ENCODE assay signal across 9 cellular contexts in the genomic region with DNA sequence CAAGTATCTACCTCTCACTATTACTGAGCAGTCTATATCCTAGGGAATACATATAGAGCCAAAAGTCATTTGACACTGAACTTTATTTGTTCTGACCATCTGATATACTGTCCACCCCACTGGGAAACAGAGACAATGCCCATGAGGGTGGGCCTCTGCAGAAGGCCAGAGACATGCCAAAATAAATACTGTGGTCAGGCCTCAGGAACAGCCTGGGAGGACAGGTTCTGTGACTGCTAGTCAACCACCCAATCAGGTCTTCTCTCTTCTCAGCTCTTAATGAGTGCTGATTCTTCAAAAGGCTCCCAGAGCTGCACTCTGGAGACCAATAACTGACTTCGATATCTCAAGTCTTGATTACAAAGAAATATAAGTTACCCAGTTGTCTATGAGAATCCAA. TPM values are rescaled to one million over a fixed set of nuclear protein-coding genes. Genes with fewer than 3 reads are reported as not detected.
A peak's percentile ranks its signal among the peaks of the same experiment; 100 is the strongest.
DNase-seq lines count a peak whose midpoint lies in the region; ATAC-seq and TF ChIP-seq lines count a peak whose summit lies in the region.
"Had no signal": no experiment of that assay in that cellular context is flagged by ENCODE, and none has a peak within 500 bp of the region (broad histone marks: within the 10 kb centered on the region; RNA-seq: fewer than 3 reads in every experiment).

No MANE protein-coding gene starts in this region.

- no peaks in the 10 kb centered on the region for H3K36me3 ChIP-seq in suprapubic skin

- peaks cover 40% of the 10 kb centered on the region for H3K4me1 ChIP-seq in suprapubic skin

- no peak for TF ChIP-seq POLR2A in suprapubic skin (IDR thresholded peaks at IDR 0.05)

- peak overlapping the region; percentile 92 for H3K27ac ChIP-seq in suprapubic skin

- H3K27ac Mint-ChIP-seq in effector memory CD8-positive, alpha-beta T cell: no peak overlapping the region
- no peak overlapping the region for H3K27ac Mint-ChIP-seq in T-helper 2 cell treated with Interferon-gamma antibody and Interleukin-4, amounts not matched to agents 5 μg/mL and 100 μg/mL, for 36 hours
- H3K27ac Mint-ChIP-seq: activated B cell treated with CpG ODN at 0.5 μM for 24 hours had no signal

- no peaks in the 10 kb centered on the region for H3K27me3 Mint-ChIP-seq in effector memory CD8-positive, alpha-beta T cell
- H3K27me3 Mint-ChIP-seq in T-helper 2 cell treated with Interferon-gamma antibody and Interleukin-4, amounts not matched to agents 5 μg/mL and 100 μg/mL, for 36 hours (ENCODE audit: low read depth): peaks cover 4% of the 10 kb centered on the region
- H3K27me3 Mint-ChIP-seq: activated B cell treated with CpG ODN at 0.5 μM for 24 hours had no signal

- no peaks in the 10 kb centered on the region for H3K36me3 Mint-ChIP-seq in effector memory CD8-positive, alpha-beta T cell (ENCODE audit: insufficient read depth)
- no peaks in the 10 kb centered on the region for H3K36me3 Mint-ChIP-seq in T-helper 2 cell treated with Interferon-gamma antibody and Interleukin-4, amounts not matched to agents 5 μg/mL and 100 μg/mL, for 36 hours (ENCODE audit: low read depth)

- H3K4me3 ChIP-seq in suprapubic skin: peak overlapping the region; percentile 28

- H3K4me3 Mint-ChIP-seq in effector memory CD8-positive, alpha-beta T cell: no peak overlapping the region
- H3K4me3 Mint-ChIP-seq in T-helper 2 cell treated with Interferon-gamma antibody and Interleukin-4, amounts not matched to agents 5 μg/mL and 100 μg/mL, for 36 hours: no peak overlapping the region
- H3K4me3 Mint-ChIP-seq: activated B cell treated with CpG ODN at 0.5 μM for 24 hours had no signal

- no peak for ATAC-seq in HG03045 (IDR thresholded peaks at IDR 0.05; ENCODE audit: unreplicated experiment)
- ATAC-seq in effector memory CD8-positive, alpha-beta T cell (replicated peaks): no peak

- peaks cover 0 to under 1% of the 10 kb centered on the region in 2 donors for H3K4me1 Mint-ChIP-seq in effector memory CD8-positive, alpha-beta T cell (ENCODE audit: low read depth in 2 of 2)
- peaks cover 7% of the 10 kb centered on the region for H3K4me1 Mint-ChIP-seq in T-helper 2 cell treated with Interferon-gamma antibody and Interleukin-4, amounts not matched to agents 5 μg/mL and 100 μg/mL, for 36 hours (ENCODE audit: low read depth)

- TF ChIP-seq CTCF in suprapubic skin (IDR thresholded peaks at IDR 0.05): no peak

- H3K27me3 ChIP-seq in suprapubic skin: no peaks in the 10 kb centered on the region

- WGBS in suprapubic skin: 25% methylated on average over 1 of the region's 1 CpG

- DNase-seq in LHCN-M2 (ENCODE audit: low read depth) (peak; percentile 96), astrocyte of the hippocampus (ENCODE audit: low read depth, low spot score) (peak; percentile 79), kidney tubule cell (ENCODE audit: low spot score) (peak; percentile 23), suprapubic skin (ENCODE audit: low spot score in 2 of 2) (no peak), cerebellum (ENCODE audit: low spot score) (no peak)
- no peak for DNase-seq in effector memory CD8-positive, alpha-beta T cell
- no peak for DNase-seq in T-helper 2 cell treated with Interferon-gamma antibody and Interleukin-4, amounts not matched to agents 5 μg/mL and 100 μg/mL, for 36 hours (ENCODE audit: low spot score)

- no peak for TF ChIP-seq EP300 in suprapubic skin (IDR thresholded peaks at IDR 0.05)

- no peaks in the 10 kb centered on the region for H3K9me3 Mint-ChIP-seq in effector memory CD8-positive, alpha-beta T cell
- no peaks in the 10 kb centered on the region for H3K9me3 Mint-ChIP-seq in T-helper 2 cell treated with Interferon-gamma antibody and Interleukin-4, amounts not matched to agents 5 μg/mL and 100 μg/mL, for 36 hours
- H3K9me3 Mint-ChIP-seq: activated B cell treated with CpG ODN at 0.5 μM for 24 hours had no signal

- H3K9me3 ChIP-seq in suprapubic skin: no peaks in the 10 kb centered on the region

RNA-seq across cellular contexts. Expression of a gene that starts 5.5 kb away (rescaled TPM):
- total RNA-seq in LHCN-M2 (2014; rRNA removed): 1.5 and 2.3 TPM in 2 replicates
- 1.1 TPM for polyA plus RNA-seq in LHCN-M2 (2012)
- 10 to 100 TPM; 32.9 to 62.7 (median 37.1) TPM for total RNA-seq in suprapubic skin
- total RNA-seq in cerebellum: 0.73 TPM
- total RNA-seq: activated B cell treated with CpG ODN at 0.5 μM for 24 hours had no signal

RNA-seq across cellular contexts. Expression of a gene that starts 18.7 kb away (rescaled TPM):
- total RNA-seq in LHCN-M2 (2014; rRNA removed): 113 and 135 TPM in 2 replicates
- polyA plus RNA-seq in LHCN-M2 (2012): 31.7 TPM
- total RNA-seq in suprapubic skin: 10 to 100 TPM in 1 of 4 donors, 1 to 10 TPM in 3; 1.6 to 15.6 (median 2.2) TPM
- total RNA-seq in cerebellum: 2.2 TPM

RNA-seq across cellular contexts. Expression of a gene that starts 27.4 kb away (rescaled TPM):
- 38.7 and 40.1 TPM in 2 replicates for total RNA-seq in LHCN-M2 (2014; rRNA removed)
- 37.0 TPM for polyA plus RNA-seq in LHCN-M2 (2012)
- total RNA-seq in suprapubic skin: 10 to 100 TPM; 23.3 to 35.9 (median 30.2) TPM
- 22.5 TPM for total RNA-seq in cerebellum

RNA-seq across cellular contexts. Expression of a gene that starts 32.3 kb away (rescaled TPM):
- total RNA-seq in LHCN-M2 (2014; rRNA removed) (44.1 and 49.4 TPM in 2 replicates), suprapubic skin (10 to 100 TPM; 43.8 to 78.4 (median 49.4) TPM), cerebellum (11.1 TPM)
- 58.1 TPM for polyA plus RNA-seq in LHCN-M2 (2012)

RNA-seq across cellular contexts. Expression of a gene that starts 36.1 kb away (rescaled TPM):
- total RNA-seq in LHCN-M2 (2014; rRNA removed): 278 and 284 TPM in 2 replicates
- polyA plus RNA-seq in LHCN-M2 (2012): 207 TPM
- 100 to 1,000 TPM in 3 of 4 donors, 10 to 100 TPM in 1; 92.2 to 186 (median 134) TPM for total RNA-seq in suprapubic skin
- 74.4 TPM for total RNA-seq in cerebellum

Comparison
In these comparisons a context has a peak if more than half of its experiments do, and no peak if none do; other contexts are left out.
1. DNase-seq: peak in LHCN-M2 (single experiment), astrocyte of the hippocampus (single experiment) and kidney tubule cell (single experiment); none in suprapubic skin (0 of 2), effector memory CD8-positive, alpha-beta T cell (0 of 3), cerebellum (single experiment) and T-helper 2 cell treated with Interferon-gamma antibody and Interleukin-4, amounts not matched to agents 5 μg/mL and 100 μg/mL, for 36 hours (single experiment).
2. RNA of a gene that starts 5.5 kb away (total RNA-seq): 32.9 to 62.7 TPM in suprapubic skin; 1.5 to 2.3 TPM in LHCN-M2 and 0.73 TPM in cerebellum (single experiment); every median in the first group is over 10 times any median in the second.